In the genomic region with DNA sequence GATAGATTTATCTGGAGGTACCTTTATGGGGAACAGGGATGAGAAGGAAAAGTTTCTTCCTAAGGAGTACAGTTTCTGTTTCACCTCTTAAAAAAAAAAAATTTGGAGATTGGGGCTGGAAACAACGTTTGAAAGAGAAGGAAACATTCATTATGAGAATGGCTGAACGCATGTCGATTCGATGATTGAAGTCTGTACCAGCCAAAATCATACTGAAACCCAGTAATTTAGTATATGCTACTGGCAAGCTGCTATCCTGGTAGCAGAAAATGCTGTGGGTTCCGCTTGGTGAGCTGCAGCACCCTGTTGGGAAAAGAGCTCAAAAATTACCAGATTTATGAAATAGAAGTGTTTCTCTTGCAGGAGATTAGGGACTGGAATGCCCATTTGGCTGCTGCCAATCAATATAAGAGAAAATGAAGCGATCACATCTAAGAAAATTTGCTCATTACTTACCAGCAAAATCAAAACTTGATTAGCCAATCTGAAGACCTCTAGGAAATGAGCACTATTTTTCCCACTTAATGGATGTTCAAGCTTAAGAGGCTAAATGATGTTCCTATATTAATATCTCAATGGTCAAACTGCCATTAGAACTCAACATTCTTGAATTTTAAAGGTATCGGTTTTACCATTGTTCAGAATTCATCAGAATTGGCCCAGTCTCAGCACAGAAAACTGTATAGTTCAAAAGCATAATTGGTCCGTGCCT, we compare ENCODE assay signal across 7 cellular contexts. TPM values are rescaled to one million over a fixed set of nuclear protein-coding genes. Genes with fewer than 3 reads are reported as not detected.
A peak's percentile ranks its signal among the peaks of the same experiment; 100 is the strongest.
DNase-seq lines count a peak whose midpoint lies in the region; ATAC-seq, FAIRE-seq and TF ChIP-seq lines count a peak whose summit lies in the region.

No MANE protein-coding gene starts in this region.

- POLR2A ChIA-PET in HEK293T (lab: Yijun Ruan, JAX): interaction anchor here (0.7 to 1.7 kb wide), 5 partner anchors 8 to 52 kb away, joined by 3 to 15 read pairs (median 6); no protein-coding TSS in a partner anchor
- POLR2A ChIA-PET in Panc1 (lab: Charles Lee): interaction anchor here (0.7 to 1.9 kb wide), 4 partner anchors 12 to 328 kb away, joined by 3 to 12 read pairs (median 4); no protein-coding TSS in a partner anchor

- H3K4me3 Mint-ChIP-seq in endodermal cell: peak overlapping the region; percentile 93

- H3K27me3 Mint-ChIP-seq in endodermal cell (ENCODE audit: insufficient read depth): no peaks in the 10 kb centered on the region

- TSS peak; percentile 88 for BruUV-seq in Panc1 (replicated peaks; lab: Mats Ljungman, UMichigan)

- peak overlapping the region; percentile 77 to 89 for H3K4me3 ChIP-seq in Panc1 (ENCODE audit: low read depth in 2 of 2, low read length in 2 of 2)
- H3K4me3 ChIP-seq in endodermal cell (ENCODE audit: low read length): peak overlapping the region; percentile 93
- H3K4me3 ChIP-seq in pancreas: peak overlapping the region; percentile 76 to 96 (median 82)

- no peaks in the 10 kb centered on the region for H3K9me3 ChIP-seq in Panc1 (ENCODE audit: control insufficient read depth, insufficient read depth, low read depth, low read length)
- no peaks in the 10 kb centered on the region for H3K9me3 ChIP-seq in endodermal cell (ENCODE audit: control insufficient read depth, low read length)
- no peaks in the 10 kb centered on the region for H3K9me3 ChIP-seq in pancreas

- peaks cover 53% of the 10 kb centered on the region for H3K4me1 Mint-ChIP-seq in endodermal cell

- no peaks in the 10 kb centered on the region for H3K36me3 Mint-ChIP-seq in endodermal cell (ENCODE audit: low read depth)

- H3K9me3 Mint-ChIP-seq in endodermal cell: no peaks in the 10 kb centered on the region

- DNase-seq in HEK293T (ENCODE audit: extremely low spot score): no peak
- DNase-seq in Panc1 (ENCODE audit: low read depth, low spot score): no peak
- DNase-seq in endodermal cell: no peak
- no peak for DNase-seq in pancreas
- no peak for DNase-seq in COLO668 (lab: John Stamatoyannopoulos, UW; ENCODE audit: unreplicated experiment)

- intact Hi-C loops in Panc1 (cut with micrococcal nuclease; ENCODE audit: unreplicated experiment) (no loop called here), pancreas (cut with DNase I) (no loop called here)

- TF ChIP-seq CTCF in Panc1 (IDR thresholded peaks at IDR 0.05): no peak
- no peak for TF ChIP-seq CTCF in endodermal cell (conservative IDR thresholded peaks at IDR 0.05)
- TF ChIP-seq CTCF in pancreas (IDR thresholded peaks at IDR 0.05): no peak

- H3K9ac ChIP-seq in endodermal cell (ENCODE audit: extremely low read depth, low read length, poor library complexity, severe bottlenecking): peak overlapping the region; percentile 99

- WGBS in endodermal cell (ENCODE audit: insufficient coverage in 1 of 2, insufficient read length in 1 of 2), 2 experiments: 34 to 41% methylated on average over 7 to 8 of the region's 8 CpGs
- 9% methylated on average over 8 of the region's 8 CpGs for WGBS in pancreas, 2 donors

- peak; percentile 48 for ATAC-seq in GM18508 (IDR thresholded peaks at IDR 0.05; ENCODE audit: insufficient read depth, unreplicated experiment)
- ATAC-seq in Panc1: no peak
- ATAC-seq in pancreas: no peak
- ATAC-seq in GM19035 (IDR thresholded peaks at IDR 0.05; ENCODE audit: unreplicated experiment): no peak

- H3K27ac ChIP-seq in Panc1 (ENCODE audit: low read length) (peak overlapping the region; percentile 100), endodermal cell (ENCODE audit: low read depth, low read length) (peak overlapping the region; percentile 99), pancreas (peak overlapping the region; percentile 98 to 99 (median 98))

- H3K27me3 ChIP-seq in Panc1 (ENCODE audit: control insufficient read depth, insufficient read depth, low read length): no peaks in the 10 kb centered on the region
- H3K27me3 ChIP-seq in endodermal cell (ENCODE audit: control insufficient read depth, insufficient read depth, low read length, poor library complexity, severe bottlenecking): no peaks in the 10 kb centered on the region
- H3K27me3 ChIP-seq in pancreas: no peaks in the 10 kb centered on the region

- H3K36me3 ChIP-seq in Panc1 (ENCODE audit: control insufficient read depth, insufficient read depth, low read length) (peaks cover 4% of the 10 kb centered on the region), endodermal cell (ENCODE audit: control insufficient read depth, insufficient read depth, low read length) (no peaks in the 10 kb centered on the region), pancreas (no peaks in the 10 kb centered on the region)

- no peak for FAIRE-seq in pancreas (lab: Jason Lieb, UNC)

- H3K4me1 ChIP-seq in Panc1 (ENCODE audit: control insufficient read depth, insufficient read depth, low read length) (peaks cover 34% of the 10 kb centered on the region), endodermal cell (ENCODE audit: control insufficient read depth, insufficient read depth, low read length) (peaks cover 11% of the 10 kb centered on the region), pancreas (peaks cover 20 to 44% (median 25%) of the 10 kb centered on the region in 3 donors)

- CTCF ChIA-PET in HEK293T (lab: Yijun Ruan, JAX) (interaction anchor here (0.7 to 1.4 kb wide), 2 partner anchors 22 to 596 kb away, joined by 4 to 5 read pairs; no protein-coding TSS in a partner anchor), Panc1 (lab: Charles Lee) (interaction anchor here (1.6 kb wide), 1 partner anchor 50 kb away, joined by 4 read pairs; no protein-coding TSS in a partner anchor)

- H3K27ac Mint-ChIP-seq in endodermal cell: peak overlapping the region; percentile 99

- in situ Hi-C loops in Panc1 (cut with HindIII; ENCODE audit: low pct_unique_long_range_greater_than_20kb, low sequenced_read_pairs): no loop called here

TF ChIP-seq in HEK293T, 16 proteins besides CTCF, POLR2A, EP300 and RAD21:
- TF ChIP-seq ZNF384 (IDR thresholded peaks at IDR 0.05) (no peak), L3MBTL2 (conservative IDR thresholded peaks at IDR 0.05) (0 out of 2 replicates have a peak, but pooled peaks have one; percentile 3)

RNA-seq across cellular contexts. Expression of a gene that starts 1.1 kb away (rescaled TPM):
- total RNA-seq in Panc1 (2021; ENCODE audit: unreplicated experiment) (803 TPM), endodermal cell (100 to 1,000 TPM; 239 to 285 TPM), pancreas (100 to 1,000 TPM in 5 of 6 donors, 10 to 100 TPM in 1; 81.8 to 316 (median 125) TPM)
- 484 TPM for polyA plus RNA-seq in Panc1 (2012; ENCODE audit: insufficient read length)
- 324 TPM for polyA plus RNA-seq in endodermal cell (2013, experiment 1 of 2)
- 351 TPM for polyA plus RNA-seq in endodermal cell (2013, experiment 2 of 2)
- 10 to 100 TPM; 44.0 to 97.3 TPM for polyA plus RNA-seq in pancreas
